Comparison of ENCODE assay signal across 27 cellular contexts in genomic region chr22:32073823-32074380, GRCh38. TPM values are rescaled to one million over a fixed set of nuclear protein-coding genes. Genes with fewer than 3 reads are reported as not detected.
"Had no signal": no experiment of that assay in that cellular context is flagged by ENCODE, and none has a peak within 500 bp of the region (broad histone marks: within the 10 kb centered on the region; RNA-seq: fewer than 3 reads in every experiment).

No MANE protein-coding gene starts in this region.

- H3K4me3 ChIP-seq: gastrocnemius medialis, left lung, SK-N-MC, stomach, suprapubic skin, tibial nerve, uterus had no signal

- H3K27ac Mint-ChIP-seq: activated CD4-positive, alpha-beta T cell treated with anti-CD3 and anti-CD28 coated beads, Interleukin-2, amount 10 ng/mL, durations not matched to agents 7 days and 5 days; activated CD8-positive, alpha-beta T cell treated with anti-CD3 and anti-CD28 coated beads, Interleukin-2, amount 10 ng/mL, durations not matched to agents 7 days and 5 days; activated naive CD8-positive, alpha-beta T cell treated with anti-CD3 and anti-CD28 coated beads, Interleukin-2, amount 50 U/mL, for 24 hours; activated T-helper 1 cell treated with anti-CD3 and anti-CD28 coated beads, Interleukin-12 subunit alpha, Interleukin-12 subunit beta, Interleukin-2, Interleukin-4 antibody, amounts not matched to agents 30 ng/mL and 10 ng/mL and 1 ng/mL, durations not matched to agents 14 hours and 24 hours and 36 hours; effector memory CD8-positive, alpha-beta T cell; mesothelial cell of epicardium; nephron progenitor cell; progenitor cell of endocrine pancreas had no signal

- H3K36me3 ChIP-seq: gastrocnemius medialis, left lung, stomach, suprapubic skin, tibial nerve, uterus had no signal

- ATAC-seq: activated CD8-positive, alpha-beta T cell treated with anti-CD3 and anti-CD28 coated beads, Interleukin-2, amount 10 ng/mL, durations not matched to agents 7 days and 5 days; activated naive CD8-positive, alpha-beta T cell treated with anti-CD3 and anti-CD28 coated beads, Interleukin-2, amount 50 U/mL, for 24 hours; effector memory CD8-positive, alpha-beta T cell; esophagus mucosa; gastrocnemius medialis; left lung had no signal

- H3K9me3 Mint-ChIP-seq: activated CD4-positive, alpha-beta T cell treated with anti-CD3 and anti-CD28 coated beads, Interleukin-2, amount 10 ng/mL, durations not matched to agents 7 days and 5 days; activated naive CD8-positive, alpha-beta T cell treated with anti-CD3 and anti-CD28 coated beads, Interleukin-2, amount 50 U/mL, for 24 hours; activated T-helper 1 cell treated with anti-CD3 and anti-CD28 coated beads, Interleukin-12 subunit alpha, Interleukin-12 subunit beta, Interleukin-2, Interleukin-4 antibody, amounts not matched to agents 30 ng/mL and 10 ng/mL and 1 ng/mL, durations not matched to agents 14 hours and 24 hours and 36 hours; effector memory CD8-positive, alpha-beta T cell; mesothelial cell of epicardium; nephron progenitor cell had no signal

- H3K9me3 ChIP-seq: gastrocnemius medialis, left lung, stomach, suprapubic skin, tibial nerve, uterus had no signal

- DNase-seq: activated CD4-positive, alpha-beta T cell treated with anti-CD3 and anti-CD28 coated beads, Interleukin-2, amount 10 ng/mL, durations not matched to agents 7 days and 5 days; activated CD8-positive, alpha-beta T cell treated with anti-CD3 and anti-CD28 coated beads, Interleukin-2, amount 10 ng/mL, durations not matched to agents 7 days and 5 days; activated gamma-delta T cell; activated naive CD4-positive, alpha-beta T cell treated with anti-CD3 and anti-CD28 coated beads, Interleukin-2, amount 50 U/mL, for 16 hours; activated naive CD8-positive, alpha-beta T cell treated with anti-CD3 and anti-CD28 coated beads, Interleukin-2, amount 50 U/mL, for 24 hours; caudate nucleus; dermis blood vessel endothelial cell; effector memory CD8-positive, alpha-beta T cell; gastrocnemius medialis; hypothalamus; left lung; nephron progenitor cell; nucleus accumbens; stimulated activated CD4-positive, alpha-beta T cell treated with anti-CD3 and anti-CD28 coated beads, Interleukin-12 subunit alpha, Interleukin-12 subunit beta, amount 100 ng/mL, for 4 hours; stimulated activated CD4-positive, alpha-beta T cell treated with anti-CD3 and anti-CD28 coated beads, Interleukin-1b, Interleukin-23, amount 100 ng/mL, for 48 hours; stomach; SW 1271; uterus had no signal

- H3K27me3 ChIP-seq: gastrocnemius medialis, uterus had no signal

- H3K4me3 Mint-ChIP-seq: activated CD4-positive, alpha-beta T cell treated with anti-CD3 and anti-CD28 coated beads, Interleukin-2, amount 10 ng/mL, durations not matched to agents 7 days and 5 days; activated CD8-positive, alpha-beta T cell treated with anti-CD3 and anti-CD28 coated beads, Interleukin-2, amount 10 ng/mL, durations not matched to agents 7 days and 5 days; activated naive CD8-positive, alpha-beta T cell treated with anti-CD3 and anti-CD28 coated beads, Interleukin-2, amount 50 U/mL, for 24 hours; activated T-helper 1 cell treated with anti-CD3 and anti-CD28 coated beads, Interleukin-12 subunit alpha, Interleukin-12 subunit beta, Interleukin-2, Interleukin-4 antibody, amounts not matched to agents 30 ng/mL and 10 ng/mL and 1 ng/mL, durations not matched to agents 14 hours and 24 hours and 36 hours; effector memory CD8-positive, alpha-beta T cell; mesothelial cell of epicardium; nephron progenitor cell had no signal

- H3K4me1 Mint-ChIP-seq: activated CD4-positive, alpha-beta T cell treated with anti-CD3 and anti-CD28 coated beads, Interleukin-2, amount 10 ng/mL, durations not matched to agents 7 days and 5 days; activated naive CD8-positive, alpha-beta T cell treated with anti-CD3 and anti-CD28 coated beads, Interleukin-2, amount 50 U/mL, for 24 hours; nephron progenitor cell had no signal

- H3K4me1 ChIP-seq: left lung, suprapubic skin, uterus had no signal

- H3K36me3 Mint-ChIP-seq: mesothelial cell of epicardium had no signal

- H3K27ac ChIP-seq: gastrocnemius medialis, left lung, SK-N-MC, stomach, suprapubic skin, tibial nerve, uterus had no signal

RNA-seq across cellular contexts. Expression of gene SLC5A1, which starts 30.8 kb away (rescaled TPM):
- total RNA-seq: activated CD4-positive, alpha-beta T cell treated with anti-CD3 and anti-CD28 coated beads, Interleukin-2, amount 10 ng/mL, durations not matched to agents 7 days and 5 days; activated CD8-positive, alpha-beta T cell treated with anti-CD3 and anti-CD28 coated beads, Interleukin-2, amount 10 ng/mL, durations not matched to agents 7 days and 5 days; activated T-helper 1 cell treated with anti-CD3 and anti-CD28 coated beads, Interleukin-12 subunit alpha, Interleukin-12 subunit beta, Interleukin-2, Interleukin-4 antibody, amounts not matched to agents 30 ng/mL and 10 ng/mL and 1 ng/mL, durations not matched to agents 14 hours and 24 hours and 36 hours; dermis blood vessel endothelial cell; endothelial cell of umbilical vein; mesothelial cell of epicardium; progenitor cell of endocrine pancreas; T-helper 2 cell treated with Interferon-gamma antibody and Interleukin-4, amounts not matched to agents 100 ng/mL and 5 ng/mL, for 36 hours had no signal
- polyA plus RNA-seq: endothelial cell of umbilical vein had no signal
